8 cellular contexts compared by ENCODE assay signal in genomic region chr10:102115775-102116174, GRCh38. TPM values are rescaled to one million over a fixed set of nuclear protein-coding genes. Genes with fewer than 3 reads are reported as not detected.
A peak's percentile ranks its signal among the peaks of the same experiment; 100 is the strongest.
DNase-seq lines count a peak whose midpoint lies in the region; ATAC-seq and TF ChIP-seq lines count a peak whose summit lies in the region.

No MANE protein-coding gene starts in this region.

- H3K27me3 Mint-ChIP-seq in activated naive CD4-positive, alpha-beta T cell treated with anti-CD3 and anti-CD28 coated beads, Interleukin-2, amount 10 ng/mL, durations not matched to agents 7 days and 5 days = no peaks in the 10 kb centered on the region
- no peaks in the 10 kb centered on the region for H3K27me3 Mint-ChIP-seq in type B pancreatic cell

- H3K4me3 ChIP-seq in lower lobe of right lung = peak overlapping the region; percentile 74

- no peaks in the 10 kb centered on the region for H3K9me3 ChIP-seq in lower lobe of right lung

- no peaks in the 10 kb centered on the region for H3K27me3 ChIP-seq in lower lobe of right lung (ENCODE audit: low read depth)

- peak overlapping the region; percentile 94 for H3K27ac Mint-ChIP-seq in activated naive CD4-positive, alpha-beta T cell treated with anti-CD3 and anti-CD28 coated beads, Interleukin-2, amount 10 ng/mL, durations not matched to agents 7 days and 5 days
- peak overlapping the region; percentile 90 to 91 for H3K27ac Mint-ChIP-seq in activated naive CD4-positive, alpha-beta T cell treated with anti-CD3 and anti-CD28 coated beads, Interleukin-2, amount 50 U/mL, for 72 hours
- peak overlapping the region; percentile 80 for H3K27ac Mint-ChIP-seq in type B pancreatic cell

- peak overlapping the region; percentile 80 for H3K4me3 Mint-ChIP-seq in activated naive CD4-positive, alpha-beta T cell treated with anti-CD3 and anti-CD28 coated beads, Interleukin-2, amount 10 ng/mL, durations not matched to agents 7 days and 5 days
- peak overlapping the region; percentile 94 for H3K4me3 Mint-ChIP-seq in type B pancreatic cell

- intact Hi-C loops in lower lobe of right lung (cut with DNase I) = no loop called here
- intact Hi-C loops in left colon (cut with DNase I, micrococcal nuclease) = no loop called here

- ATAC-seq in activated naive CD4-positive, alpha-beta T cell treated with anti-CD3 and anti-CD28 coated beads, Interleukin-2, amount 50 U/mL, for 72 hours = no peak
- ATAC-seq in lower lobe of right lung = no peak
- ATAC-seq in HG02840 (IDR thresholded peaks at IDR 0.05; ENCODE audit: low FRiP score, unreplicated experiment) = no peak
- ATAC-seq in left colon = no peak

- peaks cover 74% of the 10 kb centered on the region for H3K4me1 ChIP-seq in lower lobe of right lung

- no peak for DNase-seq in activated naive CD4-positive, alpha-beta T cell treated with anti-CD3 and anti-CD28 coated beads, Interleukin-2, amount 10 ng/mL, durations not matched to agents 7 days and 5 days
- DNase-seq in activated naive CD4-positive, alpha-beta T cell treated with Interleukin-2 at 50 U/mL for 16 hours = no peak
- DNase-seq in activated naive CD4-positive, alpha-beta T cell treated with anti-CD3 and anti-CD28 coated beads, Interleukin-2, amount 50 U/mL, for 72 hours (ENCODE audit: low spot score in 2 of 2) = no peak
- DNase-seq in lower lobe of right lung (no peak), type B pancreatic cell (ENCODE audit: extremely low spot score, unreplicated experiment) (no peak), left colon (no peak), activated gamma-delta T cell (lab: John Stamatoyannopoulos, UW) (no peak)

- H3K9me3 Mint-ChIP-seq in activated naive CD4-positive, alpha-beta T cell treated with anti-CD3 and anti-CD28 coated beads, Interleukin-2, amount 10 ng/mL, durations not matched to agents 7 days and 5 days = no peaks in the 10 kb centered on the region
- H3K9me3 Mint-ChIP-seq in activated naive CD4-positive, alpha-beta T cell treated with anti-CD3 and anti-CD28 coated beads, Interleukin-2, amount 50 U/mL, for 72 hours = no peaks in the 10 kb centered on the region
- no peaks in the 10 kb centered on the region for H3K9me3 Mint-ChIP-seq in type B pancreatic cell

- peak overlapping the region; percentile 82 for H3K27ac ChIP-seq in lower lobe of right lung

- H3K36me3 ChIP-seq in lower lobe of right lung = peaks cover 9% of the 10 kb centered on the region

- peaks cover 69% of the 10 kb centered on the region for H3K4me1 Mint-ChIP-seq in activated naive CD4-positive, alpha-beta T cell treated with anti-CD3 and anti-CD28 coated beads, Interleukin-2, amount 10 ng/mL, durations not matched to agents 7 days and 5 days
- peaks cover 52% of the 10 kb centered on the region for H3K4me1 Mint-ChIP-seq in type B pancreatic cell (ENCODE audit: unreplicated experiment)

- TF ChIP-seq CTCF in lower lobe of right lung (IDR thresholded peaks at IDR 0.05) (no peak), type B pancreatic cell (conservative IDR thresholded peaks at IDR 0.05) (no peak)

- peaks cover 11% of the 10 kb centered on the region for H3K36me3 Mint-ChIP-seq in activated naive CD4-positive, alpha-beta T cell treated with anti-CD3 and anti-CD28 coated beads, Interleukin-2, amount 10 ng/mL, durations not matched to agents 7 days and 5 days
- peaks cover 11 to 14% of the 10 kb centered on the region in 2 donors for H3K36me3 Mint-ChIP-seq in activated naive CD4-positive, alpha-beta T cell treated with anti-CD3 and anti-CD28 coated beads, Interleukin-2, amount 50 U/mL, for 72 hours
- H3K36me3 Mint-ChIP-seq in type B pancreatic cell = peaks cover 11% of the 10 kb centered on the region

- CTCF ChIA-PET in activated naive CD4-positive, alpha-beta T cell treated with anti-CD3 and anti-CD28 coated beads, Interleukin-2, amount 10 ng/mL, durations not matched to agents 7 days and 5 days (lab: Charles Lee) = interaction anchor here (0.8 kb wide), 1 partner anchor 114 kb away, joined by 3 read pairs; no protein-coding TSS in a partner anchor

RNA-seq across cellular contexts. Expression of gene LDB1, which starts 4.4 kb away (rescaled TPM):
- 10 to 100 TPM; 68.7 to 94.9 TPM for total RNA-seq in activated naive CD4-positive, alpha-beta T cell treated with anti-CD3 and anti-CD28 coated beads, Interleukin-2, amount 50 U/mL, for 72 hours
- 58.0 TPM for total RNA-seq in lower lobe of right lung
- total RNA-seq in type B pancreatic cell (ENCODE audit: low replicate concordance) = 80.8 and 115 TPM in 2 replicates
- total RNA-seq in left colon = 10 to 100 TPM; 29.5 to 34.6 TPM

RNA-seq across cellular contexts. Expression of gene PPRC1, which starts 17.1 kb away (rescaled TPM):
- total RNA-seq in activated naive CD4-positive, alpha-beta T cell treated with anti-CD3 and anti-CD28 coated beads, Interleukin-2, amount 50 U/mL, for 72 hours = 10 to 100 TPM; 54.2 to 59.1 TPM
- 32.7 TPM for total RNA-seq in lower lobe of right lung
- total RNA-seq in type B pancreatic cell (ENCODE audit: low replicate concordance) = 48.6 and 51.6 TPM in 2 replicates
- total RNA-seq in left colon = 10 to 100 TPM; 14.4 to 22.1 TPM

RNA-seq across cellular contexts. Expression of gene NOLC1, which starts 36.4 kb away (rescaled TPM):
- total RNA-seq in activated naive CD4-positive, alpha-beta T cell treated with anti-CD3 and anti-CD28 coated beads, Interleukin-2, amount 50 U/mL, for 72 hours = 100 to 1,000 TPM; 101 to 147 TPM
- total RNA-seq in lower lobe of right lung (31.0 TPM), type B pancreatic cell (ENCODE audit: low replicate concordance) (74.8 and 88.0 TPM in 2 replicates), left colon (10 to 100 TPM; 30.2 to 41.5 TPM)

RNA-seq across cellular contexts. Expression of gene HPS6, which starts 50.6 kb away (rescaled TPM):
- total RNA-seq in activated naive CD4-positive, alpha-beta T cell treated with anti-CD3 and anti-CD28 coated beads, Interleukin-2, amount 50 U/mL, for 72 hours = 10 to 100 TPM in 1 of 2 donors, 1 to 10 TPM in 1; 6.2 to 20.2 TPM
- total RNA-seq in lower lobe of right lung (21.8 TPM), type B pancreatic cell (ENCODE audit: low replicate concordance) (19.1 and 23.1 TPM in 2 replicates), left colon (10 to 100 TPM; 20.3 to 25.0 TPM)

RNA-seq across cellular contexts. Expression of gene ARMH3, which starts 59.8 kb away (rescaled TPM):
- 10 to 100 TPM; 20.3 to 24.8 TPM for total RNA-seq in activated naive CD4-positive, alpha-beta T cell treated with anti-CD3 and anti-CD28 coated beads, Interleukin-2, amount 50 U/mL, for 72 hours
- total RNA-seq in lower lobe of right lung (38.6 TPM), type B pancreatic cell (ENCODE audit: low replicate concordance) (20.5 and 22.2 TPM in 2 replicates), left colon (10 to 100 TPM; 28.6 to 37.3 TPM)
